11 cellular contexts compared by ENCODE assay signal in the genomic region with DNA sequence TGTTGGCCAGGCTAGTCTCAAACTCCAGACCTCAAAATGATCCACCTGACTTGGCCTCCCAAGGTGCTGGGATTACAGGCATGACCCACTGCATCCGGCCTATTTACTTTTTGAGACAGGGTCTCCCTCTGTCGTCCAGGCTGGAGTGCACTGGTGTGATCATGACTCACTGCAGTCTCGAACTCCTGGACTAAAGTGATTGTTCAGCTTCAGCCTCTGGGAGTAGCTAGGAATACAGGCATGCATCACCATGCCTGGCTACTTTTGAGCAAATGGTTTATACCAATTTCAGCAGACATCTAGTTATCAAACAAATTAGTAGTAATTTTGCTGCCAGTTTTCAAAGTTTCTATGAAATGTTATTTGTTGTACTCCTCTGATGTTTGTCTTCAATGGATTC. TPM values are rescaled to one million over a fixed set of nuclear protein-coding genes. Genes with fewer than 3 reads are reported as not detected.
DNase-seq lines count a peak whose midpoint lies in the region; ATAC-seq, FAIRE-seq and TF ChIP-seq lines count a peak whose summit lies in the region.
"Had no signal": no experiment of that assay in that cellular context is flagged by ENCODE, and none has a peak within 500 bp of the region (broad histone marks: within the 10 kb centered on the region; RNA-seq: fewer than 3 reads in every experiment).

No MANE protein-coding gene starts in this region.

- CTCF ChIA-PET in GM12878 (lab: Yijun Ruan, JAX), result interaction anchor here (0.6 kb wide), 1 partner anchor 99 kb away, joined by 5 read pairs; no protein-coding TSS in a partner anchor

- TF ChIP-seq CTCF in KMS-11 (conservative IDR thresholded peaks at IDR 0.05; ENCODE audit: low read depth, low read length) (no peak), GM12878 (IDR thresholded peaks at IDR 0.05 in 2 of 3, conservative IDR thresholded peaks at IDR 0.05 in 1 of 3; ENCODE audit: control insufficient read depth in 2 of 3, extremely low read depth in 1 of 3, insufficient read depth in 1 of 3, low read depth in 3 of 3, low read length in 3 of 3) (no peak), neural crest cell (conservative IDR thresholded peaks at IDR 0.05) (no peak)

- H3K27ac ChIP-seq in KMS-11 (no peak overlapping the region), GM12878 (ENCODE audit: control insufficient read depth, insufficient read depth) (no peak overlapping the region)

- 94% methylated on average over 3 of the region's 3 CpGs for WGBS in GM12878 (ENCODE audit: insufficient coverage, insufficient replicate concordance, low lambda C conversion rate, missing lambda C conversion rate)

- SMC1A ChIA-PET in GM12878 (lab: Charles Lee; ENCODE audit: uncharacterized antibody, unreplicated experiment), result no interaction called here

- peaks cover 59% of the 10 kb centered on the region for H3K36me3 Mint-ChIP-seq in T-helper 2 cell treated with Interferon-gamma antibody and Interleukin-4, amounts not matched to agents 5 μg/mL and 100 μg/mL, for 36 hours (ENCODE audit: low read depth)
- peaks cover 21% of the 10 kb centered on the region for H3K36me3 Mint-ChIP-seq in neural crest cell (ENCODE audit: low read depth)

- no peak for TF ChIP-seq EP300 in GM12878 (IDR thresholded peaks at IDR 0.05; ENCODE audit: borderline replicate concordance in 1 of 2, control insufficient read depth in 1 of 2, low read depth in 2 of 2, low read length in 2 of 2)

- peaks cover 27% of the 10 kb centered on the region for H3K4me1 ChIP-seq in KMS-11 (ENCODE audit: low read depth, poor library complexity, severe bottlenecking)
- H3K4me1 ChIP-seq in GM12878 (ENCODE audit: control insufficient read depth, insufficient read depth, low read length), result peaks cover 4% of the 10 kb centered on the region; the same call in 1 of the 2 replicates

- TF ChIP-seq RAD21 in GM12878 (IDR thresholded peaks at IDR 0.05; ENCODE audit: insufficient read depth, low read depth, low read length), result no peak

- H3K9ac ChIP-seq in KMS-11 (peak overlapping the region; percentile 99; the same call in 1 of the 2 replicates), GM12878 (ENCODE audit: control insufficient read depth, insufficient read depth, low read length) (peak overlapping the region; percentile 99; the same call in 1 of the 2 replicates)

- TF ChIP-seq POLR2A in GM12878 (IDR thresholded peaks at IDR 0.05; ENCODE audit: low read depth, low read length), result no peak

- FAIRE-seq in GM12878 (lab: Jason Lieb, UNC), result peak; percentile 54

- peak overlapping the region; percentile 95 for H3K27ac Mint-ChIP-seq in T-helper 2 cell treated with Interferon-gamma antibody and Interleukin-4, amounts not matched to agents 5 μg/mL and 100 μg/mL, for 36 hours
- H3K27ac Mint-ChIP-seq in neural crest cell (ENCODE audit: unreplicated experiment), result no peak overlapping the region

- peak overlapping the region; percentile 94 for H3K4me3 Mint-ChIP-seq in T-helper 2 cell treated with Interferon-gamma antibody and Interleukin-4, amounts not matched to agents 5 μg/mL and 100 μg/mL, for 36 hours
- H3K4me3 Mint-ChIP-seq in neural crest cell, result peak overlapping the region; percentile 96

- in situ Hi-C loops in GM12878 (cut with MboI), result loop anchor here (10.0 kb wide), 1 partner anchor 1286 kb away; a partner anchor contains a TSS

- H3K27me3 ChIP-seq in KMS-11 (ENCODE audit: insufficient read depth, low read depth) (no peaks in the 10 kb centered on the region), GM12878 (replicated peaks in 1 of 2; ENCODE audit: control insufficient read depth in 2 of 2, insufficient read depth in 2 of 2, low read length in 1 of 2) (no peaks in the 10 kb centered on the region)
- H3K27me3 ChIP-seq: sigmoid colon had no signal

- ATAC-seq in GM12878 (no peak), GM18519 (IDR thresholded peaks at IDR 0.05; ENCODE audit: low FRiP score, unreplicated experiment) (no peak)
- ATAC-seq: left cardiac atrium had no signal

- intact Hi-C loops in GM12878 (cut with micrococcal nuclease; ENCODE audit: unreplicated experiment), result loop anchor here (5.0 to 10.0 kb wide), 4 partner anchors 96 to 1376 kb away; a partner anchor contains a TSS

- DNase-seq in T-helper 2 cell treated with Interferon-gamma antibody and Interleukin-4, amounts not matched to agents 5 μg/mL and 100 μg/mL, for 36 hours (ENCODE audit: low spot score), result no peak
- no peak for DNase-seq in T-helper 2 cell
- DNase-seq in GM12878 (ENCODE audit: low read depth, low spot score), result no peak
- DNase-seq in neural crest cell (ENCODE audit: low read depth, low spot score), result no peak
- no peak for DNase-seq in NCI-H526 treated with DMSO at 0.1 percent for 48 hours (lab: John Stamatoyannopoulos, UW)
- no peak for DNase-seq in NCI-H446 (lab: John Stamatoyannopoulos, UW)
- DNase-seq: left cardiac atrium, NCI-H1694 treated with DMSO at 0.1 percent for 48 hours, sigmoid colon had no signal

- H3K36me3 ChIP-seq in KMS-11 (ENCODE audit: insufficient read depth) (peaks cover 6% of the 10 kb centered on the region; the same call in 1 of the 2 replicates), GM12878 (ENCODE audit: control insufficient read depth in 2 of 2, insufficient read depth in 2 of 2, low read length in 1 of 2) (peaks cover 0 to under 1% of the 10 kb centered on the region in 2 experiments; a peak in 2 of 4 replicates)

- H3K4me1 Mint-ChIP-seq in T-helper 2 cell treated with Interferon-gamma antibody and Interleukin-4, amounts not matched to agents 5 μg/mL and 100 μg/mL, for 36 hours (ENCODE audit: low read depth), result peaks cover 35% of the 10 kb centered on the region
- H3K4me1 Mint-ChIP-seq in neural crest cell, result peaks cover 36% of the 10 kb centered on the region

- no peaks in the 10 kb centered on the region; the same call in 2 of the 3 replicates for H3K9me3 ChIP-seq in GM12878 (replicated peaks; ENCODE audit: control insufficient read depth, insufficient read depth, low read length)
- H3K9me3 ChIP-seq: sigmoid colon had no signal

- BruUV-seq in GM12878 (replicated peaks; lab: Mats Ljungman, UMichigan), result no TSS peak

- peak overlapping the region; percentile 71; the same call in 1 of the 2 replicates for H3K4me2 ChIP-seq in KMS-11
- H3K4me2 ChIP-seq in GM12878 (ENCODE audit: control insufficient read depth, insufficient read depth), result peak overlapping the region; percentile 65

- peaks cover 4% of the 10 kb centered on the region for H3K9me3 Mint-ChIP-seq in T-helper 2 cell treated with Interferon-gamma antibody and Interleukin-4, amounts not matched to agents 5 μg/mL and 100 μg/mL, for 36 hours
- H3K9me3 Mint-ChIP-seq in neural crest cell, result peaks cover 1% of the 10 kb centered on the region

- no peaks in the 10 kb centered on the region for H3K27me3 Mint-ChIP-seq in T-helper 2 cell treated with Interferon-gamma antibody and Interleukin-4, amounts not matched to agents 5 μg/mL and 100 μg/mL, for 36 hours (ENCODE audit: low read depth)
- H3K27me3 Mint-ChIP-seq in neural crest cell (ENCODE audit: low read depth), result peaks cover 2% of the 10 kb centered on the region

- POLR2A ChIA-PET in GM12878 (lab: Charles Lee), result no interaction called here

- no peak overlapping the region for H2AFZ ChIP-seq in KMS-11 (ENCODE audit: low read depth)
- H2AFZ ChIP-seq in GM12878 (ENCODE audit: control insufficient read depth, low read depth, low read length), result no peak overlapping the region

- H3K79me2 ChIP-seq in KMS-11 (ENCODE audit: insufficient read depth, low read depth) (peaks cover 33% of the 10 kb centered on the region), GM12878 (ENCODE audit: control insufficient read depth, insufficient read depth, low read length) (peaks cover 46% of the 10 kb centered on the region)

- H3K4me3 ChIP-seq in KMS-11 (IDR thresholded peaks at IDR 0.05; ENCODE audit: insufficient read depth, low read depth, low read length), result no peak overlapping the region
- H3K4me3 ChIP-seq in GM12878, result 0 out of 2 replicates have a peak overlapping the region, but pooled peaks have one; percentile 78

- H4K20me1 ChIP-seq in KMS-11 (ENCODE audit: insufficient read depth), result 0 out of 2 replicates have a peak, but pooled peaks cover 6% of the 10 kb centered on the region
- no peaks in the 10 kb centered on the region for H4K20me1 ChIP-seq in GM12878 (ENCODE audit: control insufficient read depth, insufficient read depth)

- RAD21 ChIA-PET in GM12878 (lab: Charles Lee; ENCODE audit: unreplicated experiment), result no interaction called here

TF ChIP-seq in GM12878, 131 proteins besides CTCF, POLR2A, EP300 and RAD21 (continues in another document):
- TF ChIP-seq SREBF2 (IDR thresholded peaks at IDR 0.05; ENCODE audit: low read length) (no peak), ATF7 (IDR thresholded peaks at IDR 0.05; ENCODE audit: low read depth) (no peak)

RNA-seq across cellular contexts. Expression of a gene that starts 2.2 kb away (rescaled TPM):
- 271 and 278 TPM in 2 replicates for total RNA-seq in GM12878 (2013; cell fraction: nucleolus; rRNA removed)
- 74.5 and 87.0 TPM in 2 replicates for total RNA-seq in GM12878 (2014; rRNA removed)
- 79.7 and 86.4 TPM in 2 replicates for total RNA-seq in GM12878 (2014; rRNA removed; fragmentation: Illumina TruSeq; extraction: Trizol)
- total RNA-seq in GM12878 (2021), result 80.1 and 87.9 TPM in 2 replicates
- polyA plus RNA-seq in GM12878 (2011; ENCODE audit: low read depth), result 40.4 TPM
- 123 and 131 TPM in 2 replicates for polyA plus RNA-seq in GM12878 (2011; rRNA removed)
- polyA plus RNA-seq in GM12878 (2011; cell fraction: cytosol; rRNA removed), result 62.1 and 67.2 TPM in 2 replicates
- polyA plus RNA-seq in GM12878 (2011; cell fraction: nucleus; rRNA removed), result 74.7 and 77.8 TPM in 2 replicates
- polyA plus RNA-seq in GM12878 (2012), result 48.7 and 67.5 TPM in 2 replicates
- 117 and 132 TPM in 2 replicates for polyA plus RNA-seq in GM12878 (2014; fragmentation: Illumina TruSeq; extraction: Trizol)
- 10 to 100 TPM; 26.5 to 30.4 TPM for polyA plus RNA-seq in GM12878 (2014; fragmentation: Nextera tagmentation; extraction: Ambion mirVana)
- polyA plus RNA-seq in GM12878 (2014; rRNA removed), result 61.2 and 64.2 TPM in 2 replicates
- polyA plus RNA-seq in GM12878 (2016; fragmentation: Nextera tagmentation; extraction: Ambion mirVana), result 10 to 100 TPM; 50.9 to 52.1 TPM
- polyA minus RNA-seq in GM12878 (2011; rRNA and poly(A)+ RNA removed), result 103 and 117 TPM in 2 replicates
- polyA minus RNA-seq in GM12878 (2011; cell fraction: cytosol; rRNA and poly(A)+ RNA removed), result 35.9 and 42.6 TPM in 2 replicates
- polyA minus RNA-seq in GM12878 (2011; cell fraction: nucleus; rRNA and poly(A)+ RNA removed), result 58.9 and 116 TPM in 2 replicates
- total RNA-seq in neural crest cell, result 123 and 137 TPM in 2 replicates
